Comparison of ENCODE assay signal across 12 cellular contexts in the genomic region with DNA sequence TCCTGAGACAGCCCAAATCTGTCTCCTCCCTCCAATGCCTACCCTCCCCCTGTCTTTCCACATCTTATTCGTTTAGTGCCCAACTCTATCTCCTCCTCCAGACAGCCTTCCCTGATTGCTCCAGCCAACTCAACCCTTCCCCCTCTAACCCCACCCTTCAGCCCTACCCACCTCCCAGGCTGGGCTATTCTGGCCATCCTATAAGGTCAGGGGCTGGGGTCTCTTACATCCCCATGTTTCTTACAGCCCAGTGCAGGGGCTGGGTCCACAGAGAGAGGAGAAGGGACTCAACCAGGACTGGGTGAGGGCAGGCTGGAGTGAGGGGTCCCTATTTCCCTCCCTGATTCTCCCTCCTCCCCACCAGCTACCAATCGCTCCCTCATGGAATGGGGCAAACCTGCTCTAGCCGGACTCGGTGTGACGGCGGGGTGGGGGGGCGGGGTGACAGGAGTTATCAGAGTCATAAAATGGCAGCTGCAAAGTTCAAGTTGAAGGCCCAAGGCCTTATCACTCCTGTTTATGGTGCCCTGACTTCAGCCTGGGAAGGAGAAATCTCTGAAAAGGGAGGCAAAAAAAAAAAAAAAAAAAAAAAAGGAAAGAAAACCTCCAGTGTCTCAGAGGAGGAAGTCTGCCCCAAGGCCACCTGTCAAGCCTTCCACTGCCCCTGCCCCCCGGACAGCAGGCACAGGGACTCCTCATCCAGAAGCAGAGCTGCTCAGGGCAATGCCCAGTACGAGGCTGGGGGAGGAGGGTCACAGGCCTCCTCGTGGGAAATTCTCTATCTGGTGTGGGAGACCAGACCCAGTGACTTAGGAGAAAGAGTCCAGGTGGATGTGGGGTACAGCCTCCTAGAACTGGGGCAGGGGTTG. TPM values are rescaled to one million over a fixed set of nuclear protein-coding genes. Genes with fewer than 3 reads are reported as not detected.
DNase-seq lines count a peak whose midpoint lies in the region; ATAC-seq, FAIRE-seq and TF ChIP-seq lines count a peak whose summit lies in the region.
"Had no signal": no experiment of that assay in that cellular context is flagged by ENCODE, and none has a peak within 500 bp of the region (broad histone marks: within the 10 kb centered on the region; RNA-seq: fewer than 3 reads in every experiment).

No MANE protein-coding gene starts in this region.

- no peak for TF ChIP-seq EP300 in K562 (IDR thresholded peaks at IDR 0.05; ENCODE audit: low read length)

- H3K4me3 ChIP-seq in K562 (no peak overlapping the region), muscle layer of duodenum (ENCODE audit: low read depth in 1 of 2, low read length in 2 of 2) (no peak overlapping the region), PC-3 (ENCODE audit: low read length) (no peak overlapping the region)
- H3K4me3 ChIP-seq: GM23338 had no signal

- in situ Hi-C loops in K562 (cut with MboI) = no loop called here

- POLR2A ChIA-PET in K562 (lab: Yijun Ruan, JAX) (interaction anchor here (0.6 to 1.4 kb wide), 4 partner anchors 9 to 1306 kb away, joined by 3 to 5 read pairs (median 4); no protein-coding TSS in a partner anchor), PC-3 (lab: Charles Lee; ENCODE audit: unreplicated experiment) (no interaction called here)

- H3K9me1 ChIP-seq in K562 (ENCODE audit: control insufficient read depth, insufficient read depth, low read length) = no peaks in the 10 kb centered on the region

- H2AFZ ChIP-seq in K562 (ENCODE audit: low read depth, low read length) (no peak overlapping the region), PC-3 (ENCODE audit: low read length) (no peak overlapping the region)
- H2AFZ ChIP-seq: GM23338 had no signal

- intact Hi-C loops in cardiac septum (cut with DNase I) = no loop called here
- intact Hi-C loops in left cardiac atrium (cut with DNase I) = loop anchor here in 1 of 2 donors (5.0 kb wide), 1 partner anchor 33 kb away; no protein-coding TSS in a partner anchor
- intact Hi-C loops in K562 (cut with micrococcal nuclease) = loop anchor here (5.0 kb wide), 1 partner anchor 328 kb away; no protein-coding TSS in a partner anchor
- intact Hi-C loops in PC-3 (cut with micrococcal nuclease) = no loop called here

- no peak for TF ChIP-seq POLR2A in K562 (conservative IDR thresholded peaks at IDR 0.05)

- TF ChIP-seq RAD21 in K562 (CRISPR knock-in tag; conservative IDR thresholded peaks at IDR 0.05 in 1 of 2, IDR thresholded peaks at IDR 0.05 in 1 of 2) = no peak

- CTCF ChIA-PET in K562 (lab: Yijun Ruan, JAX; ENCODE audit: low intra/inter-chr PET ratio) = interaction anchor here (0.6 kb wide), 1 partner anchor 28 kb away, joined by 4 read pairs; no protein-coding TSS in a partner anchor
- CTCF ChIA-PET in PC-3 (lab: Charles Lee) = no interaction called here

- H3K4me1 ChIP-seq in K562 (replicated peaks in 1 of 2; ENCODE audit: control insufficient read depth in 2 of 2, insufficient read depth in 2 of 2, low read length in 2 of 2) (peaks cover 4 to 27% of the 10 kb centered on the region in 2 experiments; a peak in 4 of 5 replicates), muscle layer of duodenum (ENCODE audit: control insufficient read depth in 1 of 2, insufficient read depth in 2 of 2, low read length in 2 of 2) (peaks cover 9 to 19% of the 10 kb centered on the region in 2 donors), PC-3 (ENCODE audit: insufficient read depth, low read length) (peaks cover 22% of the 10 kb centered on the region)

- no peak for ATAC-seq in left cardiac atrium
- ATAC-seq in K562 = no peak
- no peak for ATAC-seq in PC-3
- ATAC-seq in HG02981 (IDR thresholded peaks at IDR 0.05; ENCODE audit: unreplicated experiment) = no peak
- ATAC-seq: GM23338, SK-N-SH treated with all-trans-retinoic acid at 6 μM for 48 hours had no signal

- H3K9me2 ChIP-seq in PC-3 (replicated peaks; ENCODE audit: low read length) = no peaks in the 10 kb centered on the region

- no TSS peak for BruUV-seq in K562 (replicated peaks; lab: Mats Ljungman, UMichigan)
- no TSS peak for BruUV-seq in PC-3 (replicated peaks; lab: Mats Ljungman, UMichigan)

- H3K9me3 ChIP-seq in K562 (replicated peaks; ENCODE audit: control insufficient read depth, insufficient read depth, low read depth, low read length) (no peaks in the 10 kb centered on the region), muscle layer of duodenum (ENCODE audit: control insufficient read depth in 1 of 2, low read length in 2 of 2) (no peaks in the 10 kb centered on the region), PC-3 (ENCODE audit: low read length) (no peaks in the 10 kb centered on the region)

- H3K9ac ChIP-seq in K562 (ENCODE audit: insufficient read depth in 1 of 2, low read depth in 2 of 2, low read length in 2 of 2) (peak overlapping the region in 1 of 2 experiments; percentile 65; a peak in 1 of 4 replicates), PC-3 (ENCODE audit: low read length) (no peak overlapping the region)

- no peak for FAIRE-seq in K562 (lab: Jason Lieb, UNC)

- H3K4me2 ChIP-seq in K562 (ENCODE audit: insufficient read depth, low read length) = peak overlapping the region; percentile 12; the same call in 1 of the 2 replicates
- no peak overlapping the region for H3K4me2 ChIP-seq in PC-3 (ENCODE audit: low read length)
- H3K4me2 ChIP-seq: GM23338 had no signal

- H3F3A ChIP-seq in PC-3 (ENCODE audit: low read length, unreplicated experiment) = no peaks in the 10 kb centered on the region

- H4K20me1 ChIP-seq in K562 (replicated peaks; ENCODE audit: control insufficient read depth, insufficient read depth, low read length) (peaks cover 26% of the 10 kb centered on the region), PC-3 (ENCODE audit: low read length) (no peaks in the 10 kb centered on the region)

- 14% methylated on average over 10 of the region's 10 CpGs for WGBS in K562 (ENCODE audit: insufficient coverage, low coverage, missing lambda C conversion rate)

- no peak for TF ChIP-seq CTCF in K562 (IDR thresholded peaks at IDR 0.05 in 2 of 3, conservative IDR thresholded peaks at IDR 0.05 in 1 of 3; ENCODE audit: insufficient read depth in 2 of 3, low read depth in 1 of 3, low read length in 3 of 3)
- no peak for TF ChIP-seq CTCF in PC-3 (conservative IDR thresholded peaks at IDR 0.05; ENCODE audit: low read depth, low read length)

- H3K27me3 ChIP-seq in K562 (ENCODE audit: control insufficient read depth in 2 of 2, insufficient read depth in 2 of 2, low read length in 2 of 2) (peaks cover 18 to 47% of the 10 kb centered on the region in 2 experiments; a peak in 4 of 5 replicates), muscle layer of duodenum (ENCODE audit: low read depth, low read length) (peaks cover 11% of the 10 kb centered on the region), PC-3 (ENCODE audit: low read length) (no peaks in the 10 kb centered on the region)

- DNase-seq in cardiac septum (ENCODE audit: low spot score) = peak; percentile 67
- no peak for DNase-seq in left cardiac atrium
- DNase-seq in K562 (ENCODE audit: extremely low read depth in 1 of 4, low spot score in 3 of 4) = peak in 3 of 4 experiments; percentile 39 to 59 (median 44)
- peak; percentile 42 for DNase-seq in ureter (ENCODE audit: low spot score)
- no peak for DNase-seq in PC-3
- no peak for DNase-seq in RPMI8226
- DNase-seq: activated CD4-positive, alpha-beta T cell treated with anti-CD3 and anti-CD28 coated beads, Interleukin-2, amount 50 U/mL, for 1 hour; MM.1S had no signal

- H3K36me3 ChIP-seq in K562 (ENCODE audit: control insufficient read depth, insufficient read depth, low read length) = no peaks in the 10 kb centered on the region
- H3K36me3 ChIP-seq in muscle layer of duodenum (ENCODE audit: control insufficient read depth in 1 of 2, insufficient read depth in 2 of 2, low read length in 2 of 2) = no peaks in the 10 kb centered on the region
- no peaks in the 10 kb centered on the region for H3K36me3 ChIP-seq in PC-3 (ENCODE audit: low read depth, low read length)

- H3K79me2 ChIP-seq in K562 (ENCODE audit: control insufficient read depth, insufficient read depth, low read length) = no peaks in the 10 kb centered on the region
- no peaks in the 10 kb centered on the region for H3K79me2 ChIP-seq in PC-3 (ENCODE audit: low read length)

- H3K27ac ChIP-seq in K562 (ENCODE audit: extremely low read depth, low read depth, low read length) (no peak overlapping the region), muscle layer of duodenum (ENCODE audit: low read length) (peak overlapping the region; percentile 67), PC-3 (ENCODE audit: low read length) (no peak overlapping the region)

TF ChIP-seq in K562, 482 proteins besides CTCF, POLR2A, EP300 and RAD21 (continues in another document):
- no peak for TF ChIP-seq PHF21A (IDR thresholded peaks at IDR 0.05; ENCODE audit: borderline replicate concordance, low read depth)
- 0 out of 2 replicates have a peak, but pooled peaks have one; percentile 33 for TF ChIP-seq OTX1 (CRISPR knock-in tag; IDR thresholded peaks at IDR 0.05)

RNA-seq across cellular contexts. Expression of gene VIPR1, which starts 2.1 kb away (rescaled TPM):
- total RNA-seq in cardiac septum (0.89 TPM), left cardiac atrium (1 to 10 TPM; 4.9 to 5.9 TPM), K562 (2014; rRNA removed) (0.09 TPM in 1 of 2 replicates, not detected in the other), K562 (2014; rRNA removed; fragmentation: Illumina TruSeq; extraction: Trizol) (0.04 and 0.10 TPM in 2 replicates), K562 (2015; rRNA removed; fragmentation: Illumina TruSeq; extraction: Trizol) (0.11 and 0.14 TPM in 2 replicates), K562 (2021) (0.34 and 0.38 TPM in 2 replicates), ureter (72.7 TPM), PC-3 (2014; rRNA removed) (3.7 and 7.0 TPM in 2 replicates)
- total RNA-seq in K562 (2011; cell fraction: chromatin; rRNA removed; ENCODE audit: low replicate concordance) = 0.44 and 0.55 TPM in 2 replicates
- total RNA-seq in K562 (2011; cell fraction: nucleolus; rRNA removed) = 0.13 and 0.67 TPM in 2 replicates
- 0.53 and 0.73 TPM in 2 replicates for total RNA-seq in K562 (2011; cell fraction: nucleoplasm; rRNA removed)
- polyA plus RNA-seq in K562 (2011; rRNA removed) (0.15 and 0.21 TPM in 2 replicates), K562 (2014; fragmentation: Illumina TruSeq; extraction: Trizol) (0.06 TPM in 1 of 2 replicates, not detected in the other), K562 (2014; fragmentation: Nextera tagmentation; extraction: Ambion mirVana) (not detected), K562 (2014; rRNA removed) (not detected in 2 replicates)
- polyA plus RNA-seq in K562 (2011; cell fraction: cytosol; rRNA removed) = 0.30 TPM in 1 of 2 replicates, not detected in the other
- polyA plus RNA-seq in K562 (2011; cell fraction: nucleus; rRNA removed) = 0.21 and 1.7 TPM in 2 replicates
- 0.13 and 0.35 TPM in 2 replicates for polyA plus RNA-seq in K562 (2012)
- polyA minus RNA-seq in K562 (2011; rRNA and poly(A)+ RNA removed) = 0.21 TPM in 1 of 2 replicates, not detected in the other
- polyA minus RNA-seq in K562 (2011; cell fraction: cytosol; rRNA and poly(A)+ RNA removed) = not detected in 2 replicates
- 0.22 and 0.40 TPM in 2 replicates for polyA minus RNA-seq in K562 (2011; cell fraction: nucleus; rRNA and poly(A)+ RNA removed)

Comparison
In these comparisons a context has a peak if more than half of its experiments do, and no peak if none do; other contexts are left out.
1. DNase-seq: peak in cardiac septum (single experiment), K562 (3 of 4) and ureter (single experiment); none in left cardiac atrium (single experiment), PC-3 (single experiment) and RPMI8226 (single experiment).